Comparison of ENCODE assay signal across 10 cellular contexts in the genomic region with DNA sequence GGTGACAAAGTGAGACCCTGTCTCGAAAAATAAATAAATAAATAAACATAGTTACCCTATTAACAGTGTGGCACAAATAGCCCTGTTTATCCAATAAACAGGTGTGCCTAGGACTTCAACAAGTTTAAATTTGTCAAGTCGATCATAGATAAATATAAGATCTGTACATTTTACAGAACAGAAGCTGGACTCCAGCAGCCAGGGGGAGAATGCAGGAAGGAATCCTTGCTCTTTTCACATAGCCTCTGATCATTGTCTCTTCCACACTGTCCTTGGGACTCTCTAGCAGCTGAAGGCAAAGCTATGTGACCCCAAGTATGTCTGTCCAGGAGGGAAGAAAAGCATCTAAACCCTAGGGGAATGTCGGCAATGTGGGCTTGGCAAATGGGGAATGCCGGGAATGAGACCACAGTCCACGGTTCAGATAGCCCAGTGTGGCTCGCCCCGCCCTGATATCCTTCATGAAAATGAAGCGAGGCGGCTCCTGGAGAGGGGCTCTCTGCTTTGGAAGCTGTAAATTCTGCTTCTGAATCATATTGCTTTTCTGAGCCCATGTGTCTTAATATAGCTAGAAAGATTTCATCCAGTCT. TPM values are rescaled to one million over a fixed set of nuclear protein-coding genes. Genes with fewer than 3 reads are reported as not detected.
DNase-seq lines count a peak whose midpoint lies in the region; ATAC-seq and TF ChIP-seq lines count a peak whose summit lies in the region.
"Had no signal": no experiment of that assay in that cellular context is flagged by ENCODE, and none has a peak within 500 bp of the region (broad histone marks: within the 10 kb centered on the region; RNA-seq: fewer than 3 reads in every experiment).

No MANE protein-coding gene starts in this region.

- H3K27ac ChIP-seq in iPS DF 6.9 (ENCODE audit: low read length) = no peak overlapping the region
- no peak overlapping the region for H3K27ac ChIP-seq in A673 (ENCODE audit: low read depth, low read length, poor library complexity, severe bottlenecking)

- H3K27me3 ChIP-seq in iPS DF 6.9 (ENCODE audit: control insufficient read depth, insufficient read depth, low read length) (no peaks in the 10 kb centered on the region), skeletal muscle satellite cell (ENCODE audit: control insufficient read depth, insufficient read depth, low read length) (peaks cover 5% of the 10 kb centered on the region), A673 (replicated peaks; ENCODE audit: insufficient read depth, low read depth, low read length, poor library complexity) (no peaks in the 10 kb centered on the region)

- H3K4me1 Mint-ChIP-seq in activated CD4-positive, alpha-beta T cell treated with anti-CD3 and anti-CD28 coated beads, Interleukin-2, amount 10 ng/mL, durations not matched to agents 7 days and 5 days = peaks cover 13% of the 10 kb centered on the region
- peaks cover 22% of the 10 kb centered on the region for H3K4me1 Mint-ChIP-seq in CD14-positive monocyte

- no peak overlapping the region for H3K4me3 Mint-ChIP-seq in activated CD4-positive, alpha-beta T cell treated with anti-CD3 and anti-CD28 coated beads, Interleukin-2, amount 10 ng/mL, durations not matched to agents 7 days and 5 days
- H3K4me3 Mint-ChIP-seq in CD14-positive monocyte = no peak overlapping the region
- H3K4me3 Mint-ChIP-seq: activated naive CD8-positive, alpha-beta T cell had no signal

- peak; percentile 51 for ATAC-seq in SK-N-SH treated with all-trans-retinoic acid at 6 μM for 48 hours

- DNase-seq in GM04503 (ENCODE audit: low read depth) (peak; percentile 57), iPS DF 6.9 (ENCODE audit: low read depth, low spot score) (peak; percentile 39), NCI-H748 (lab: John Stamatoyannopoulos, UW; ENCODE audit: unreplicated experiment) (no peak), A673 (ENCODE audit: low spot score) (no peak), CD14-positive monocyte (ENCODE audit: low spot score) (no peak)
- DNase-seq in activated CD4-positive, alpha-beta T cell treated with anti-CD3 and anti-CD28 coated beads, Interleukin-2, amount 10 ng/mL, durations not matched to agents 7 days and 5 days = no peak
- DNase-seq: MM.1S had no signal

- no peaks in the 10 kb centered on the region for H3K9me3 Mint-ChIP-seq in activated CD4-positive, alpha-beta T cell treated with anti-CD3 and anti-CD28 coated beads, Interleukin-2, amount 10 ng/mL, durations not matched to agents 7 days and 5 days
- H3K9me3 Mint-ChIP-seq in CD14-positive monocyte = peaks cover 0 to 3% (median 0%) of the 10 kb centered on the region in 7 donors

- H3K4me3 ChIP-seq in iPS DF 6.9 (ENCODE audit: low read length) (no peak overlapping the region), skeletal muscle satellite cell (ENCODE audit: low read length) (peak overlapping the region; percentile 14), A673 (ENCODE audit: low read depth, low read length, poor library complexity, severe bottlenecking) (no peak overlapping the region)

- CTCF ChIA-PET in A673 (lab: Charles Lee) = no interaction called here
- CTCF ChIA-PET in activated CD4-positive, alpha-beta T cell treated with anti-CD3 and anti-CD28 coated beads, Interleukin-2, amount 10 ng/mL, durations not matched to agents 7 days and 5 days (lab: Charles Lee) = interaction anchor here (0.6 to 0.9 kb wide), 3 partner anchors 14 to 541 kb away, joined by 3 to 5 read pairs (median 3); a partner anchor contains a TSS

- no TSS peak for BruUV-seq in A673 (replicated peaks; lab: Mats Ljungman, UMichigan)

- H3K4me2 ChIP-seq in skeletal muscle satellite cell (ENCODE audit: low read length) = peak overlapping the region; percentile 38

- no CpG with 5 or more reads among the region's 9 CpGs for WGBS in iPS DF 6.9 (ENCODE audit: insufficient coverage, insufficient read length)

- H3K36me3 ChIP-seq in iPS DF 6.9 (ENCODE audit: control insufficient read depth, insufficient read depth, low read length) (no peaks in the 10 kb centered on the region), skeletal muscle satellite cell (ENCODE audit: insufficient read depth, low read length) (no peaks in the 10 kb centered on the region), A673 (ENCODE audit: insufficient read depth, low read length, poor library complexity, severe bottlenecking) (no peaks in the 10 kb centered on the region)

- H3K27me3 Mint-ChIP-seq in activated CD4-positive, alpha-beta T cell treated with anti-CD3 and anti-CD28 coated beads, Interleukin-2, amount 10 ng/mL, durations not matched to agents 7 days and 5 days = peaks cover 17% of the 10 kb centered on the region
- H3K27me3 Mint-ChIP-seq in CD14-positive monocyte (ENCODE audit: low read depth in 3 of 3) = peaks cover 0 to 7% (median 6%) of the 10 kb centered on the region in 3 donors

- H3K4me1 ChIP-seq in iPS DF 6.9 (ENCODE audit: control insufficient read depth, insufficient read depth, low read length) (no peaks in the 10 kb centered on the region), skeletal muscle satellite cell (ENCODE audit: control insufficient read depth, insufficient read depth, low read length) (peaks cover 26% of the 10 kb centered on the region), A673 (ENCODE audit: insufficient read depth, low read length, poor library complexity, severe bottlenecking) (no peaks in the 10 kb centered on the region)

- H3K9me3 ChIP-seq in iPS DF 6.9 (ENCODE audit: control insufficient read depth, insufficient read depth, low read length) (no peaks in the 10 kb centered on the region), skeletal muscle satellite cell (replicated peaks; ENCODE audit: low read length) (no peaks in the 10 kb centered on the region), A673 (ENCODE audit: low read depth, low read length, poor library complexity, severe bottlenecking) (no peaks in the 10 kb centered on the region)

- POLR2A ChIA-PET in A673 (lab: Charles Lee; ENCODE audit: low non-redundant PET) = no interaction called here
- POLR2A ChIA-PET in activated CD4-positive, alpha-beta T cell treated with anti-CD3 and anti-CD28 coated beads, Interleukin-2, amount 10 ng/mL, durations not matched to agents 7 days and 5 days (lab: Charles Lee) = no interaction called here

- TF ChIP-seq CTCF in A673 (conservative IDR thresholded peaks at IDR 0.05; ENCODE audit: low read depth, low read length) = no peak
- TF ChIP-seq CTCF in CD14-positive monocyte (IDR thresholded peaks at IDR 0.05) = no peak

- intact Hi-C loops in A673 (cut with micrococcal nuclease; ENCODE audit: unreplicated experiment) = no loop called here
- intact Hi-C loops in CD14-positive monocyte (cut with micrococcal nuclease) = no loop called here

- peak overlapping the region; percentile 58 for H3K9ac ChIP-seq in skeletal muscle satellite cell (ENCODE audit: low read depth, low read length)

- H3K27ac Mint-ChIP-seq in activated CD4-positive, alpha-beta T cell treated with anti-CD3 and anti-CD28 coated beads, Interleukin-2, amount 10 ng/mL, durations not matched to agents 7 days and 5 days = no peak overlapping the region
- H3K27ac Mint-ChIP-seq in CD14-positive monocyte = no peak overlapping the region
- H3K27ac Mint-ChIP-seq: activated naive CD8-positive, alpha-beta T cell had no signal

- no peaks in the 10 kb centered on the region for H3K36me3 Mint-ChIP-seq in activated CD4-positive, alpha-beta T cell treated with anti-CD3 and anti-CD28 coated beads, Interleukin-2, amount 10 ng/mL, durations not matched to agents 7 days and 5 days (ENCODE audit: low read depth)
- no peaks in the 10 kb centered on the region for H3K36me3 Mint-ChIP-seq in CD14-positive monocyte
- H3K36me3 Mint-ChIP-seq: activated naive CD8-positive, alpha-beta T cell had no signal

TF ChIP-seq in SK-N-SH treated with all-trans-retinoic acid at 6 μM for 48 hours, 23 proteins besides CTCF, POLR2A, EP300 and RAD21 (continues in another document):
- TF ChIP-seq PPARA (CRISPR knock-in tag; IDR thresholded peaks at IDR 0.05; ENCODE audit: borderline replicate concordance) (no peak), ZFP3 (CRISPR knock-in tag; IDR thresholded peaks at IDR 0.05) (no peak), OSR1 (CRISPR knock-in tag; IDR thresholded peaks at IDR 0.05) (no peak), ESRRG (CRISPR knock-in tag; IDR thresholded peaks at IDR 0.05) (no peak), GLIS3 (CRISPR knock-in tag; IDR thresholded peaks at IDR 0.05) (no peak), ZNF70 (CRISPR knock-in tag; IDR thresholded peaks at IDR 0.05) (no peak), ZC3H10 (CRISPR knock-in tag; IDR thresholded peaks at IDR 0.05) (no peak)
- TF ChIP-seq, protein P1, sequence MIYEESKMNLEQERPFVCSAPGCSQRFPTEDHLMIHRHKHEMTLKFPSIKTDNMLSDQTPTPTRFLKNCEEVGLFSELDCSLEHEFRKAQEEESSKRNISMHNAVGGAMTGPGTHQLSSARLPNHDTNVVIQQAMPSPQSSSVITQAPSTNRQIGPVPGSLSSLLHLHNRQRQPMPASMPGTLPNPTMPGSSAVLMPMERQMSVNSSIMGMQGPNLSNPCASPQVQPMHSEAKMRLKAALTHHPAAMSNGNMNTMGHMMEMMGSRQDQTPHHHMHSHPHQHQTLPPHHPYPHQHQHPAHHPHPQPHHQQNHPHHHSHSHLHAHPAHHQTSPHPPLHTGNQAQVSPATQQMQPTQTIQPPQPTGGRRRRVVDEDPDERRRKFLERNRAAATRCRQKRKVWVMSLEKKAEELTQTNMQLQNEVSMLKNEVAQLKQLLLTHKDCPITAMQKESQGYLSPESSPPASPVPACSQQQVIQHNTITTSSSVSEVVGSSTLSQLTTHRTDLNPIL (CRISPR knock-in tag; IDR thresholded peaks at IDR 0.05; ENCODE audit: low read depth) = no peak

RNA-seq across cellular contexts. Expression of a gene that starts 24.8 kb away (rescaled TPM):
- 72.1 and 75.8 TPM in 2 replicates for total RNA-seq in skeletal muscle satellite cell (2012; rRNA removed)
- 95.2 and 101 TPM in 2 replicates for total RNA-seq in A673 (2021)
- total RNA-seq in activated CD4-positive, alpha-beta T cell treated with anti-CD3 and anti-CD28 coated beads, Interleukin-2, amount 10 ng/mL, durations not matched to agents 7 days and 5 days = 100 to 1,000 TPM; 136 to 150 TPM
- 100 to 1,000 TPM; 262 to 338 TPM for polyA plus RNA-seq in CD14-positive monocyte

RNA-seq across cellular contexts. Expression of a gene that starts 26.2 kb away (rescaled TPM):
- total RNA-seq in skeletal muscle satellite cell (2012; rRNA removed) = 10.4 and 14.4 TPM in 2 replicates
- total RNA-seq in A673 (2021) = 67.0 and 84.7 TPM in 2 replicates
- 10 to 100 TPM; 80.3 to 82.1 TPM for total RNA-seq in activated CD4-positive, alpha-beta T cell treated with anti-CD3 and anti-CD28 coated beads, Interleukin-2, amount 10 ng/mL, durations not matched to agents 7 days and 5 days
- polyA plus RNA-seq in CD14-positive monocyte = 1 to 10 TPM; 7.2 to 8.4 TPM

Comparison
In these comparisons a context has a peak if more than half of its experiments do, and no peak if none do; other contexts are left out.
1. DNase-seq: peak in GM04503 (single experiment) and iPS DF 6.9 (single experiment); none in NCI-H748 (single experiment), A673 (single experiment), activated CD4-positive, alpha-beta T cell treated with anti-CD3 and anti-CD28 coated beads, Interleukin-2, amount 10 ng/mL, durations not matched to agents 7 days and 5 days (single experiment) and CD14-positive monocyte (single experiment).